Comparison of ENCODE assay signal across 10 cellular contexts in the genomic region with DNA sequence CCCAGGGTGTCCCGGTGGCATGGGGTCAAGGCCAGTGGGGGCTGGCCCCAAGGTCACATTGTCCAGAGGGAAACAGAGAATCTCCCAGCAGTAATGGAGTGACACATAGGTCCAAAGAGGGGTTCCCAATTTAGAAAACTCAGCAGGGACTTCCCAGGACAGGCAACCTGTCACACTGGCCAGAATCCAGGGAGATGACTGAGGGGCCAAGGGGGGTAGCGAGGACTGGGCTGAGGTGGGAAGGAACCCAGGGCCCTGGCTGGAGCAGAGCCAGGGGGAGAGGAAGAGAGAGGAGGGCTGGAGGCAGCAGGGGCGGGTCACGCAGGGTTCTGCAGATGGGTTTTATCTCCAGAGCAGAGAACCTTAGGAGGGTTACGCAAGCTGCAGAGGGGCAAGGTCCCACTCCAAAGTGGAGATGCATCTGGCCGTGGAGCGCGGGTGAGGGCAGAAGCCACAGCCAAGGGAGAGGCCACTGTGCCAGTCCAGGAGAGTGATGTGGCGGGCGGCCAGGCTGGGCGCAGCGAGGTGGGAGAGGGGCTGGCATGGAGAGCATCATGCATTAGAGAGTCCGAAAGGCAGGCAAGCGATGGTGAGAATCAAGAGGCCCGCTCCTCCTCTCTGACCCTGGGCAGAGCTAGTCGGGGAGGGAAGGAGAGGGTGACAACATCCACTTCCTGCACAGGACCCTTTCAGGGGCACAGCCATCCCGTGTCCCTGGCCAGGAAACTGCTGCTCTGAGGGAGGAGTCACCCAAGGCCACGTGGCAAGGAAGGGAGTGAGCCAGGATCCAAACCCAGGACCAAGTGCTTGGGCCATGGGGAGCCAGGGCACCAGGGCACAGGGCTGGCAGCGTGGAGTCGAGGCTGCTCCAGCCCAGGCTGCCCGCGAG. TPM values are rescaled to one million over a fixed set of nuclear protein-coding genes. Genes with fewer than 3 reads are reported as not detected.
DNase-seq lines count a peak whose midpoint lies in the region; ATAC-seq and TF ChIP-seq lines count a peak whose summit lies in the region.
"Had no signal": no experiment of that assay in that cellular context is flagged by ENCODE, and none has a peak within 500 bp of the region (broad histone marks: within the 10 kb centered on the region; RNA-seq: fewer than 3 reads in every experiment).

No MANE protein-coding gene starts in this region.

- peak overlapping the region in 1 of 2 donors; percentile 7 for H3K27ac ChIP-seq in testis

- H3K4me3 ChIP-seq in mucosa of descending colon: no peak overlapping the region
- H3K4me3 ChIP-seq in testis: no peak overlapping the region

- H3K27me3 Mint-ChIP-seq in chondrocyte (ENCODE audit: low read depth): no peaks in the 10 kb centered on the region

- WGBS in testis, 2 donors: 34 to 49% methylated on average over 14 to 21 of the region's 22 CpGs

- H3K9me3 ChIP-seq in mucosa of descending colon (no peaks in the 10 kb centered on the region), testis (no peaks in the 10 kb centered on the region)

- H3K4me1 Mint-ChIP-seq in chondrocyte (ENCODE audit: low read depth): peaks cover 48% of the 10 kb centered on the region

- H3K27me3 ChIP-seq in testis: no peaks in the 10 kb centered on the region

- peak overlapping the region; percentile 27 for H3K27ac Mint-ChIP-seq in chondrocyte (ENCODE audit: unreplicated experiment)

- peaks cover 28% of the 10 kb centered on the region for H3K4me1 ChIP-seq in mucosa of descending colon (ENCODE audit: low read depth)
- H3K4me1 ChIP-seq in testis: peaks cover 54% of the 10 kb centered on the region

- ATAC-seq in Right ventricle myocardium inferior (peak; percentile 62), mucosa of descending colon (peak; percentile 13)

- no peak for TF ChIP-seq CTCF in chondrocyte (IDR thresholded peaks at IDR 0.05)
- no peak for TF ChIP-seq CTCF in mucosa of descending colon (IDR thresholded peaks at IDR 0.05)
- TF ChIP-seq CTCF in testis (IDR thresholded peaks at IDR 0.05): no peak

- H3K36me3 ChIP-seq in mucosa of descending colon (ENCODE audit: low read depth) (no peaks in the 10 kb centered on the region), testis (ENCODE audit: low read depth, missing control alignments) (no peaks in the 10 kb centered on the region)

- no peak overlapping the region for H3K4me3 Mint-ChIP-seq in chondrocyte (ENCODE audit: unreplicated experiment)

- DNase-seq in Right ventricle myocardium inferior (ENCODE audit: missing footprints): no peak
- no peak for DNase-seq in cardiac septum (ENCODE audit: low spot score)
- no peak for DNase-seq in chondrocyte (ENCODE audit: low spot score)
- no peak for DNase-seq in mucosa of descending colon
- DNase-seq in testis: no peak
- no peak for DNase-seq in D341Med (ENCODE audit: low spot score)
- no peak for DNase-seq in NCI-H345 (lab: John Stamatoyannopoulos, UW)
- no peak for DNase-seq in kidney glomerular epithelial cell (lab: John Stamatoyannopoulos, UW)
- DNase-seq: DMS153, NCI-H526 treated with DMSO at 0.1 percent for 48 hours had no signal

- no peaks in the 10 kb centered on the region for H3K36me3 Mint-ChIP-seq in chondrocyte (ENCODE audit: low read depth)

- intact Hi-C loops in Right ventricle myocardium inferior (cut with DNase I): no loop called here
- intact Hi-C loops in cardiac septum (cut with DNase I): no loop called here
- intact Hi-C loops in mucosa of descending colon (cut with DNase I, micrococcal nuclease): no loop called here
- intact Hi-C loops in testis (cut with DNase I; ENCODE audit: low total_unique reads): no loop called here

- H3K9me3 Mint-ChIP-seq in chondrocyte (ENCODE audit: low read depth): no peaks in the 10 kb centered on the region

- no peak for TF ChIP-seq POLR2A in testis (IDR thresholded peaks at IDR 0.05)

RNA-seq across cellular contexts. Expression of a gene that starts 29.0 kb away (rescaled TPM):
- total RNA-seq in Right ventricle myocardium inferior (134 TPM), cardiac septum (159 TPM), chondrocyte (327 to 390 TPM (median 348 TPM) in 3 replicates), mucosa of descending colon (100 to 1,000 TPM; 159 to 269 (median 161) TPM), testis (100 to 1,000 TPM; 212 TPM)
- 62.6 TPM for polyA plus RNA-seq in testis (ENCODE audit: insufficient read depth, low read depth, low replicate concordance)
